ENCODE assay signal across 8 cellular contexts in the genomic region with DNA sequence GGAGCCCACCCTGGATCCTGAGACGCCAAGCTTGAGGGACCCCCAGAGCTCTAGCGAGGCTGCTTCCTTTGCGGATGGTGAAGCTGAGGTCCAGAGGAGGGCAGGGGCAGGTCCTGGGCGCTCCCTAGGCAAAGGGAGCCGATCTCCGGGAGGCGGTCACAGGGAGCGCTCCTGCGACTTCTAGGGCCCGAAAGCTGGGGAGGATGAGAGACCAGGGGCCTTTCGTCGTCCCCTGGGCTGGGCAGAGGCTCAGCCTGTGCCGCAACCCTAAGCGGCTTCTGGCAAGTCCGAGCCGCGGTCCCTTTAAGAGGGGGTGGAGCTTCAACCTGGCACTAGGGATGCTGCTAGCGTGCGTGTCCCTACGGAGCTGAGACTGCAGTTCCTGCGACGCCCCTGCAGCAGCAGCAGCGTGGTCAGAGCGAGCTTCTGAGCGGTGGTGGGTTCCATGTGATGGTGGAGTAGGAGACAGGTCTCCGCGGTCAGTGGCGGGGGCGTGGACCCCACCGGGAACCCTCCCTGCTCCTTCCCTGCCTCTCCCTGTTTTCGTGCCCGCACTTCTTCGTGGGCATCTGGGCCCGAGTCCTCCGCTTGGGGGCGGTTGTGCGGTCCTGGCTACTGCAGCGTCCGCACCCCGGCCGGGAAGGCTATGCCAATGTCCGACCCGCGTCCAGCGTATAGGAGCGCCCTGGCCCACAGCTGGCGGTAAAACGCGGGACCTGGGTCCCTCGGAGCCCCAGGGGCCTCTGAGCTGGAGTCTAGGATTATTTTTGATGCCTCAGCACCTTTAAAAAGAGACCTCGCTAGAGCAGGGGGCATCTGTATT.
A peak's percentile ranks its signal among the peaks of the same experiment; 100 is the strongest.
DNase-seq lines count a peak whose midpoint lies in the region; ATAC-seq, FAIRE-seq and TF ChIP-seq lines count a peak whose summit lies in the region.

No MANE protein-coding gene starts in this region.

- no peaks in the 10 kb centered on the region for H3K9me3 ChIP-seq in HUES48 (ENCODE audit: control insufficient read depth, insufficient read depth, low read length)
- H3K9me3 ChIP-seq in PC-3 (ENCODE audit: low read length), result no peaks in the 10 kb centered on the region
- H3K9me3 ChIP-seq in naive thymus-derived CD4-positive, alpha-beta T cell (ENCODE audit: control insufficient read depth in 2 of 3, low read length in 3 of 3), result no peaks in the 10 kb centered on the region

- no peaks in the 10 kb centered on the region for H3K9me3 Mint-ChIP-seq in naive thymus-derived CD4-positive, alpha-beta T cell
- no peaks in the 10 kb centered on the region for H3K9me3 Mint-ChIP-seq in stimulated activated memory B cell treated with anti-CD40 and anti-IgM and Interleukin-4, amounts not matched to agents 10 μg/mL and 1 μg/mL and 100 μg/mL, for 72 hours

- H3K27ac Mint-ChIP-seq in naive thymus-derived CD4-positive, alpha-beta T cell, result peak overlapping the region; percentile 67 to 92 (median 78)
- H3K27ac Mint-ChIP-seq in stimulated activated memory B cell treated with anti-CD40 and anti-IgM and Interleukin-4, amounts not matched to agents 10 μg/mL and 1 μg/mL and 100 μg/mL, for 72 hours, result peak overlapping the region; percentile 92

- no peak overlapping the region for H3K27ac ChIP-seq in HUES48 (ENCODE audit: low read depth, low read length)
- H3K27ac ChIP-seq in PC-3 (ENCODE audit: low read length), result peak overlapping the region; percentile 40
- peak overlapping the region; percentile 52 for H3K27ac ChIP-seq in naive thymus-derived CD4-positive, alpha-beta T cell (ENCODE audit: low read depth, low read length)

- peak overlapping the region; percentile 79 to 93 (median 89) for H3K4me3 Mint-ChIP-seq in naive thymus-derived CD4-positive, alpha-beta T cell
- peak overlapping the region; percentile 91 for H3K4me3 Mint-ChIP-seq in stimulated activated memory B cell treated with anti-CD40 and anti-IgM and Interleukin-4, amounts not matched to agents 10 μg/mL and 1 μg/mL and 100 μg/mL, for 72 hours

- no peaks in the 10 kb centered on the region for H3K9me2 ChIP-seq in PC-3 (replicated peaks; ENCODE audit: low read length)

- POLR2A ChIA-PET in PC-3 (lab: Charles Lee; ENCODE audit: unreplicated experiment), result interaction anchor here (0.6 to 0.7 kb wide), 3 partner anchors 43 to 1485 kb away, joined by 3 to 4 read pairs (median 3); no protein-coding TSS in a partner anchor
- POLR2A ChIA-PET in naive thymus-derived CD4-positive, alpha-beta T cell (lab: Charles Lee), result interaction anchor here (0.5 to 0.7 kb wide), 2 partner anchors 9 to 174 kb away, joined by 3 to 4 read pairs; no protein-coding TSS in a partner anchor

- H3K36me3 ChIP-seq in HUES48 (ENCODE audit: control insufficient read depth, insufficient read depth, low read length) (peaks cover 12% of the 10 kb centered on the region), PC-3 (ENCODE audit: low read depth, low read length) (0 out of 2 replicates have a peak, but pooled peaks cover 6% of the 10 kb centered on the region)
- H3K36me3 ChIP-seq in naive thymus-derived CD4-positive, alpha-beta T cell (ENCODE audit: control insufficient read depth in 2 of 3, insufficient read depth in 3 of 3, low read length in 3 of 3), result no peaks in the 10 kb centered on the region

- no peaks in the 10 kb centered on the region; the same call in 1 of the 2 replicates for H3K4me1 ChIP-seq in HUES48 (ENCODE audit: control insufficient read depth, insufficient read depth, low read length)
- H3K4me1 ChIP-seq in PC-3 (ENCODE audit: insufficient read depth, low read length), result peaks cover 24% of the 10 kb centered on the region
- no peaks in the 10 kb centered on the region for H3K4me1 ChIP-seq in naive thymus-derived CD4-positive, alpha-beta T cell (ENCODE audit: control insufficient read depth in 2 of 2, insufficient read depth in 2 of 2, low read length in 2 of 2)

- TF ChIP-seq CTCF in D721Med (IDR thresholded peaks at IDR 0.05; ENCODE audit: insufficient read depth, missing control alignments) (no peak), PC-3 (conservative IDR thresholded peaks at IDR 0.05; ENCODE audit: low read depth, low read length) (peak; percentile 42; the same call in 1 of the 2 replicates)

- peak; percentile 53 for DNase-seq in D721Med (ENCODE audit: insufficient read length, low spot score)
- peak; percentile 84 for DNase-seq in PC-3
- peak; percentile 56 for DNase-seq in activated T-helper 1 cell treated with Interleukin-2 at 50 U/mL for 16 hours (ENCODE audit: low read depth)
- peak; percentile 87 for DNase-seq in fibroblast of gingiva (ENCODE audit: low read depth)
- DNase-seq in naive thymus-derived CD4-positive, alpha-beta T cell, result peak in 8 of 9 donors; percentile 47 to 73 (median 61)

- peaks cover 0 to 5% (median 0%) of the 10 kb centered on the region in 5 donors for H3K27me3 Mint-ChIP-seq in naive thymus-derived CD4-positive, alpha-beta T cell
- H3K27me3 Mint-ChIP-seq in stimulated activated memory B cell treated with anti-CD40 and anti-IgM and Interleukin-4, amounts not matched to agents 10 μg/mL and 1 μg/mL and 100 μg/mL, for 72 hours, result no peaks in the 10 kb centered on the region

- peaks cover 7% of the 10 kb centered on the region; the same call in 1 of the 2 replicates for H4K20me1 ChIP-seq in PC-3 (ENCODE audit: low read length)

- H3K27me3 ChIP-seq in HUES48 (ENCODE audit: control insufficient read depth, insufficient read depth, low read length), result no peaks in the 10 kb centered on the region
- H3K27me3 ChIP-seq in PC-3 (ENCODE audit: low read length), result no peaks in the 10 kb centered on the region
- no peaks in the 10 kb centered on the region for H3K27me3 ChIP-seq in naive thymus-derived CD4-positive, alpha-beta T cell (ENCODE audit: control insufficient read depth in 2 of 2, insufficient read depth in 2 of 2, low read length in 2 of 2)

- CTCF ChIA-PET in PC-3 (lab: Charles Lee), result interaction anchor here (0.6 to 1.8 kb wide), 3 partner anchors 9 to 132 kb away, joined by 3 to 7 read pairs (median 4); no protein-coding TSS in a partner anchor
- CTCF ChIA-PET in naive thymus-derived CD4-positive, alpha-beta T cell (lab: Charles Lee), result interaction anchor here (1.3 to 2.0 kb wide), 2 partner anchors 9 to 16 kb away, joined by 4 to 17 read pairs; no protein-coding TSS in a partner anchor

- intact Hi-C loops in PC-3 (cut with micrococcal nuclease), result no loop called here
- intact Hi-C loops in naive thymus-derived CD4-positive, alpha-beta T cell (cut with micrococcal nuclease), result loop anchor here (1.0 to 10.0 kb wide), 4 partner anchors 8 to 1498 kb away; a partner anchor contains a TSS

- ATAC-seq in GM21390 (IDR thresholded peaks at IDR 0.05; ENCODE audit: unreplicated experiment) (peak; percentile 99), PC-3 (peak; percentile 93)
- peak; percentile 95 for ATAC-seq in naive thymus-derived CD4-positive, alpha-beta T cell
- ATAC-seq in stimulated activated memory B cell treated with anti-CD40 and anti-IgM and Interleukin-4, amounts not matched to agents 10 μg/mL and 1 μg/mL and 100 μg/mL, for 72 hours, result peak; percentile 99

- H3F3A ChIP-seq in PC-3 (ENCODE audit: low read length, unreplicated experiment), result no peaks in the 10 kb centered on the region

- no peak for FAIRE-seq in D721Med (lab: Jason Lieb, UNC)

- H3K4me1 Mint-ChIP-seq in naive thymus-derived CD4-positive, alpha-beta T cell, result peaks cover 13 to 50% (median 29%) of the 10 kb centered on the region in 7 donors
- H3K4me1 Mint-ChIP-seq in stimulated activated memory B cell treated with anti-CD40 and anti-IgM and Interleukin-4, amounts not matched to agents 10 μg/mL and 1 μg/mL and 100 μg/mL, for 72 hours, result peaks cover 37% of the 10 kb centered on the region

- TSS peak; percentile 38 for BruUV-seq in PC-3 (replicated peaks; lab: Mats Ljungman, UMichigan)

- H2AFZ ChIP-seq in PC-3 (ENCODE audit: low read length), result peak overlapping the region; percentile 96

- peak overlapping the region; percentile 92 for H3K4me2 ChIP-seq in PC-3 (ENCODE audit: low read length)

- H3K4me3 ChIP-seq in HUES48 (ENCODE audit: low read depth, low read length), result peak overlapping the region; percentile 98
- peak overlapping the region; percentile 88 for H3K4me3 ChIP-seq in PC-3 (ENCODE audit: low read length)
- H3K4me3 ChIP-seq in naive thymus-derived CD4-positive, alpha-beta T cell (ENCODE audit: low read length), result peak overlapping the region; percentile 84

- H3K79me2 ChIP-seq in PC-3 (ENCODE audit: low read length), result peaks cover 20% of the 10 kb centered on the region; the same call in 1 of the 2 replicates

- H3K9ac ChIP-seq in HUES48 (ENCODE audit: low read depth, low read length), result peak overlapping the region; percentile 44; the same call in 1 of the 2 replicates
- H3K9ac ChIP-seq in PC-3 (ENCODE audit: low read length), result peak overlapping the region; percentile 71

- H3K36me3 Mint-ChIP-seq in naive thymus-derived CD4-positive, alpha-beta T cell, result peaks cover 0 to 6% (median 0%) of the 10 kb centered on the region in 5 donors
- peaks cover 21% of the 10 kb centered on the region for H3K36me3 Mint-ChIP-seq in stimulated activated memory B cell treated with anti-CD40 and anti-IgM and Interleukin-4, amounts not matched to agents 10 μg/mL and 1 μg/mL and 100 μg/mL, for 72 hours
